2 cellular contexts compared by ENCODE assay signal in the genomic region with DNA sequence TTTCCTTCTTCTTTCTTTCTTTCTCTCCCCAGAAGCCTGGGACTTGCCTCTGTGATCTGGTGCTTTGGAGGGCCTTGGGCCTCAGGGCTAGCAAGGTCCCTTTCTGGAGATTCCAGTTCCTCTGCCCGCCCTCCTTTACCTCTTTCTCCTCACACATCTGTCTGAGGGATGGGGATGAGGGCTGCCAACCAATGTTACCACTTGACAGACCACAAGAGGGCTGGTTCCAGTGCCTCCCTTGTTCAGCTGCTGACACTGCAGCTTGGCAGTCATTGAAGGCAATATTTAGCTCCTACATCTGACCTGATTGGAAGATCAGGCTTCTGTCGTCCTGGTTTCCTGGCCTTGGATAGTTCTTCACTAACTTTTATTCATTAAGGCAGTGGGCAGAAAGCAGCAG.
TF ChIP-seq lines count a peak whose summit lies in the region.

No MANE protein-coding gene starts in this region.

TF ChIP-seq in HCT116, 20 proteins besides CTCF, POLR2A, EP300 and RAD21 (continued from another document):
- no peak for TF ChIP-seq ZBTB33 (IDR thresholded peaks at IDR 0.05; ENCODE audit: extremely low read depth, insufficient replicate concordance, low read length)
- TF ChIP-seq CEBPB (IDR thresholded peaks at IDR 0.05; ENCODE audit: low read depth) = no peak
- TF ChIP-seq FOSL1 (IDR thresholded peaks at IDR 0.05; ENCODE audit: low read depth) = no peak
- no peak for TF ChIP-seq SIN3A (IDR thresholded peaks at IDR 0.05; ENCODE audit: low read depth)
TF ChIP-seq in HCT116: peak in this region for 0.

TF ChIP-seq in SK-N-SH treated with all-trans-retinoic acid at 6 μM for 48 hours, 23 proteins besides CTCF, POLR2A, EP300 and RAD21 (continued from another document):
- TF ChIP-seq ZNF70 (CRISPR knock-in tag; IDR thresholded peaks at IDR 0.05) (no peak), ZC3H10 (CRISPR knock-in tag; IDR thresholded peaks at IDR 0.05) (no peak), SNAI2 (CRISPR knock-in tag; IDR thresholded peaks at IDR 0.05) (no peak), TOX (CRISPR knock-in tag; IDR thresholded peaks at IDR 0.05; ENCODE audit: borderline replicate concordance) (no peak), ESRRG (CRISPR knock-in tag; IDR thresholded peaks at IDR 0.05) (no peak)
